ENCODE assay signal across 11 cellular contexts in the genomic region with DNA sequence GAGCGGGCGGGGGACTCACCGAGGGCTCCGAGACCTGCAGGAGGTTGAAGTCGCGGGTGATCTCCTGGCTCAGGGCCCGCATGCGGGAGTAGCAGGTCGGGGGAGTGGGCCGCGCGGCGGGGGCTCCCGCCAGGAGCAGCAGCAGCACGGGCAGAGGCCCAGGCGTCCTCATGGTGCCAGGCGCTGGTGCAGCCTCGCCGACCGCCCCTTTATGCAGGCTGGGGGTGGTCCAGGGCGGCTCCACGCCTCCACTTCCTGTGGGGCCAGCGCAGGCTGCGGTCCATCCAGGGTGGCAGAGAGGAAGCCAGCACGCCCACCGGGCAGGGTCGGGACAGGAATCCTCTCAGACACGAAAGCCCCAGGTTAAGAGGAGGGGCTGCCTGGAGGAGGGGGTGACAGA. TPM values are rescaled to one million over a fixed set of nuclear protein-coding genes. Genes with fewer than 3 reads are reported as not detected.
DNase-seq lines count a peak whose midpoint lies in the region; ATAC-seq and TF ChIP-seq lines count a peak whose summit lies in the region.
"Had no signal": no experiment of that assay in that cellular context is flagged by ENCODE, and none has a peak within 500 bp of the region (broad histone marks: within the 10 kb centered on the region; RNA-seq: fewer than 3 reads in every experiment).

A gene with protein sequence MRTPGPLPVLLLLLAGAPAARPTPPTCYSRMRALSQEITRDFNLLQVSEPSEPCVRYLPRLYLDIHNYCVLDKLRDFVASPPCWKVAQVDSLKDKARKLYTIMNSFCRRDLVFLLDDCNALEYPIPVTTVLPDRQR (minus strand): TSS at position 185 of the 400 bp plus-strand sequence. CDS start 13 bp downstream, at position 172.

- DNase-seq in activated naive CD8-positive, alpha-beta T cell treated with anti-CD3 and anti-CD28 coated beads for 36 hours: peak; percentile 9
- no peak for DNase-seq in activated naive CD8-positive, alpha-beta T cell treated with anti-CD3 and anti-CD28 coated beads, Interleukin-2, amount 50 U/mL, for 24 hours
- DNase-seq in dermis blood vessel endothelial cell: peak; percentile 59
- DNase-seq in left lung: peak in 1 of 2 donors; percentile 81
- no peak for DNase-seq in type B pancreatic cell (ENCODE audit: extremely low spot score, unreplicated experiment)
- DNase-seq in stimulated activated CD8-positive, alpha-beta memory T cell treated with anti-CD3 and anti-CD28 coated beads, Interleukin-4, amount 100 ng/mL, for 48 hours: no peak
- DNase-seq: NCI-H1436 treated with DMSO at 0.1 percent for 48 hours, SIG-M5 had no signal

- ATAC-seq in activated naive CD8-positive, alpha-beta T cell treated with anti-CD3 and anti-CD28 coated beads, Interleukin-2, amount 50 U/mL, for 24 hours: no peak
- ATAC-seq in left lung (peak; percentile 31), HG03378 (IDR thresholded peaks at IDR 0.05; ENCODE audit: unreplicated experiment) (no peak), HG03520 (IDR thresholded peaks at IDR 0.05; ENCODE audit: unreplicated experiment) (no peak)
- ATAC-seq: sciatic nerve had no signal

- peaks cover 3 to 9% of the 10 kb centered on the region in 2 donors for H3K4me1 ChIP-seq in left lung

- H3K27ac Mint-ChIP-seq in activated naive CD8-positive, alpha-beta T cell treated with anti-CD3 and anti-CD28 coated beads for 36 hours: peak within 1 kb of the TSS; percentile 64
- H3K27ac Mint-ChIP-seq in activated naive CD8-positive, alpha-beta T cell treated with anti-CD3 and anti-CD28 coated beads, Interleukin-2, amount 50 U/mL, for 24 hours: no peak within 1 kb of the TSS
- no peak within 1 kb of the TSS for H3K27ac Mint-ChIP-seq in type B pancreatic cell

- H3K4me1 Mint-ChIP-seq in activated naive CD8-positive, alpha-beta T cell treated with anti-CD3 and anti-CD28 coated beads for 36 hours: peaks cover 1% of the 10 kb centered on the region
- H3K4me1 Mint-ChIP-seq in activated naive CD8-positive, alpha-beta T cell treated with anti-CD3 and anti-CD28 coated beads, Interleukin-2, amount 50 U/mL, for 24 hours: peaks cover 2% of the 10 kb centered on the region
- peaks cover 4% of the 10 kb centered on the region for H3K4me1 Mint-ChIP-seq in type B pancreatic cell (ENCODE audit: unreplicated experiment)

- peaks cover 0 to 41% of the 10 kb centered on the region in 2 donors for H3K27me3 ChIP-seq in left lung

- H3K9me3 ChIP-seq in left lung: no peaks in the 10 kb centered on the region

- H3K27me3 Mint-ChIP-seq in activated naive CD8-positive, alpha-beta T cell treated with anti-CD3 and anti-CD28 coated beads for 36 hours: peaks cover 24% of the 10 kb centered on the region
- H3K27me3 Mint-ChIP-seq in activated naive CD8-positive, alpha-beta T cell treated with anti-CD3 and anti-CD28 coated beads, Interleukin-2, amount 50 U/mL, for 24 hours: peaks cover 8% of the 10 kb centered on the region
- peaks cover 60% of the 10 kb centered on the region for H3K27me3 Mint-ChIP-seq in type B pancreatic cell

- H3K36me3 ChIP-seq in left lung: no peaks in the 10 kb centered on the region

- no peaks in the 10 kb centered on the region for H3K36me3 Mint-ChIP-seq in activated naive CD8-positive, alpha-beta T cell treated with anti-CD3 and anti-CD28 coated beads for 36 hours
- no peaks in the 10 kb centered on the region for H3K36me3 Mint-ChIP-seq in activated naive CD8-positive, alpha-beta T cell treated with anti-CD3 and anti-CD28 coated beads, Interleukin-2, amount 50 U/mL, for 24 hours (ENCODE audit: low read depth)
- H3K36me3 Mint-ChIP-seq in type B pancreatic cell: no peaks in the 10 kb centered on the region

- TF ChIP-seq CTCF in left lung (IDR thresholded peaks at IDR 0.05) (no peak), type B pancreatic cell (conservative IDR thresholded peaks at IDR 0.05) (no peak)

- no peak within 1 kb of the TSS for H3K4me3 Mint-ChIP-seq in activated naive CD8-positive, alpha-beta T cell treated with anti-CD3 and anti-CD28 coated beads for 36 hours
- no peak within 1 kb of the TSS for H3K4me3 Mint-ChIP-seq in activated naive CD8-positive, alpha-beta T cell treated with anti-CD3 and anti-CD28 coated beads, Interleukin-2, amount 50 U/mL, for 24 hours
- H3K4me3 Mint-ChIP-seq in type B pancreatic cell: peak within 1 kb of the TSS; percentile 68

- no peaks in the 10 kb centered on the region for H3K9me3 Mint-ChIP-seq in activated naive CD8-positive, alpha-beta T cell treated with anti-CD3 and anti-CD28 coated beads for 36 hours
- H3K9me3 Mint-ChIP-seq in activated naive CD8-positive, alpha-beta T cell treated with anti-CD3 and anti-CD28 coated beads, Interleukin-2, amount 50 U/mL, for 24 hours: peaks cover 4% of the 10 kb centered on the region
- H3K9me3 Mint-ChIP-seq in type B pancreatic cell: peaks cover 3% of the 10 kb centered on the region

- no peak within 1 kb of the TSS for H3K4me3 ChIP-seq in left lung

- intact Hi-C loops in left lung (cut with DNase I): no loop called here

- H3K27ac ChIP-seq in left lung: no peak within 1 kb of the TSS

RNA-seq across cellular contexts. Expression of the gene that starts here (rescaled TPM):
- not detected for total RNA-seq in activated naive CD8-positive, alpha-beta T cell treated with anti-CD3 and anti-CD28 coated beads for 36 hours
- total RNA-seq in dermis blood vessel endothelial cell (28.9 and 57.5 TPM in 2 replicates), left lung (1 to 10 TPM in 1 of 2 donors, under 1 TPM in 1; 0.73 to 1.8 TPM), type B pancreatic cell (ENCODE audit: low replicate concordance) (0.52 and 6.9 TPM in 2 replicates)

Comparison
In these comparisons a context has a peak if more than half of its experiments do, and no peak if none do; other contexts are left out.
1. Peak in DNase-seq in activated naive CD8-positive, alpha-beta T cell treated with anti-CD3 and anti-CD28 coated beads for 36 hours; RNA of the gene not detected or under 1 TPM.